17 cellular contexts compared by ENCODE assay signal in genomic region chr3:81955908-81956307, GRCh38.
"Had no signal": no experiment of that assay in that cellular context is flagged by ENCODE, and none has a peak within 500 bp of the region (broad histone marks: within the 10 kb centered on the region; RNA-seq: fewer than 3 reads in every experiment).

No MANE protein-coding gene starts in this region.

- H3K9me3 ChIP-seq: mucosa of descending colon, right lobe of liver, spleen, transverse colon had no signal

- H3K4me3 ChIP-seq: mucosa of descending colon, right lobe of liver, spleen, transverse colon had no signal

- H3K36me3 ChIP-seq: right lobe of liver, spleen, transverse colon had no signal

- H3K4me1 ChIP-seq: right lobe of liver, spleen, transverse colon had no signal

- ATAC-seq: esophagus mucosa; left colon; mucosa of descending colon; natural killer cell treated with Interleukin-12 subunit alpha and Interleukin-12 subunit beta and Interleukin-15 and Interleukin-18, amount 100 ng/mL, for 72 hours; right lobe of liver; stimulated activated memory B cell treated with anti-CD40 and anti-IgM and Interleukin-4, amounts not matched to agents 10 μg/mL and 1 μg/mL and 100 μg/mL, for 72 hours had no signal

- H3K27ac ChIP-seq: right lobe of liver, spleen, transverse colon had no signal

- H3K27me3 ChIP-seq: right lobe of liver, spleen, transverse colon had no signal

- DNase-seq: activated CD4-positive, CD25-positive, alpha-beta regulatory T cell; activated gamma-delta T cell; activated T-cell treated with anti-CD3 and anti-CD28 coated beads, Interleukin-2, amount 50 U/mL, for 24 hours; immature natural killer cell; left colon; mucosa of descending colon; nucleus accumbens; right lobe of liver; spleen; stimulated activated CD4-positive, alpha-beta T cell treated with anti-CD3 and anti-CD28 coated beads, Interleukin-1b, Interleukin-23, amount 100 ng/mL, for 48 hours; transverse colon had no signal

- H3K27ac Mint-ChIP-seq: activated naive CD8-positive, alpha-beta T cell; activated T-cell treated with anti-CD3 and anti-CD28 coated beads, Interleukin-2, amount 50 U/mL, for 24 hours; immature natural killer cell; natural killer cell treated with Interleukin-12 subunit alpha and Interleukin-12 subunit beta and Interleukin-15 and Interleukin-18, amount 100 ng/mL, for 72 hours; progenitor cell of endocrine pancreas; stimulated activated memory B cell treated with anti-CD40 and anti-IgM and Interleukin-4, amounts not matched to agents 10 μg/mL and 1 μg/mL and 100 μg/mL, for 72 hours had no signal

- H3K36me3 Mint-ChIP-seq: activated naive CD8-positive, alpha-beta T cell; immature natural killer cell; natural killer cell treated with Interleukin-12 subunit alpha and Interleukin-12 subunit beta and Interleukin-15 and Interleukin-18, amount 100 ng/mL, for 72 hours; stimulated activated memory B cell treated with anti-CD40 and anti-IgM and Interleukin-4, amounts not matched to agents 10 μg/mL and 1 μg/mL and 100 μg/mL, for 72 hours had no signal

- FAIRE-seq: endometrium had no signal

- H3K4me3 Mint-ChIP-seq: activated naive CD8-positive, alpha-beta T cell; activated T-cell treated with anti-CD3 and anti-CD28 coated beads, Interleukin-2, amount 50 U/mL, for 24 hours; immature natural killer cell; natural killer cell treated with Interleukin-12 subunit alpha and Interleukin-12 subunit beta and Interleukin-15 and Interleukin-18, amount 100 ng/mL, for 72 hours; stimulated activated memory B cell treated with anti-CD40 and anti-IgM and Interleukin-4, amounts not matched to agents 10 μg/mL and 1 μg/mL and 100 μg/mL, for 72 hours had no signal

- H3K4me1 Mint-ChIP-seq: immature natural killer cell; stimulated activated memory B cell treated with anti-CD40 and anti-IgM and Interleukin-4, amounts not matched to agents 10 μg/mL and 1 μg/mL and 100 μg/mL, for 72 hours had no signal

- H3K27me3 Mint-ChIP-seq: activated naive CD8-positive, alpha-beta T cell; activated T-cell treated with anti-CD3 and anti-CD28 coated beads, Interleukin-2, amount 50 U/mL, for 24 hours; natural killer cell treated with Interleukin-12 subunit alpha and Interleukin-12 subunit beta and Interleukin-15 and Interleukin-18, amount 100 ng/mL, for 72 hours; progenitor cell of endocrine pancreas; stimulated activated memory B cell treated with anti-CD40 and anti-IgM and Interleukin-4, amounts not matched to agents 10 μg/mL and 1 μg/mL and 100 μg/mL, for 72 hours had no signal

- H3K9me3 Mint-ChIP-seq: activated T-cell treated with anti-CD3 and anti-CD28 coated beads, Interleukin-2, amount 50 U/mL, for 24 hours had no signal
